Comparison of ENCODE assay signal across 1 cellular context in the genomic region with DNA sequence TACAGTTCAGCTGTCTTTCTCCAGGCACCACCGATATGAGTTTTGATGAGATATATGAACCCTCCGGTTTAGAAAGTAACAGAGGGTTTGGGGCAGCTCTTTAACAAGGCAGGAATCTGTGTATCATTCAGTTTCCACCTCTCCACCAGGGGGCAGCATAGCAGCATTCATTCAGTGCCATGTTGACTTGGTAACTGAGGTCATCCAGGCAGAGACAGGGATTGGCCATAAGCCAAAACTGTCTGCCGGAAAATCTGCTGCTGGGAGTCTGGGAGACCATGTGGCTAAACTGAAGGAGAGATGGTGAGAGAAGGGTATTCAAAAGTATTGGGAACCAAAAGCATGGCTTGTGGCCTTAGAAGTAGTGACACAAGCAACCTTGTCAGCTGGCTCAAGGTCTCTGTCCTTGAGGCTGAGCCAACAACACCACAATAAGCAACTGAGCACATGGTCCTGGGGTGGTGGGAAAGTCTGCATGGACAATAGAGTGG.
A peak's percentile ranks its signal among the peaks of the same experiment; 100 is the strongest.
TF ChIP-seq lines count a peak whose summit lies in the region.

No MANE protein-coding gene starts in this region.

TF ChIP-seq in HepG2, 621 proteins besides CTCF, POLR2A, EP300 and RAD21 (continued from another document and continues in another):
- TF ChIP-seq, protein P1, sequence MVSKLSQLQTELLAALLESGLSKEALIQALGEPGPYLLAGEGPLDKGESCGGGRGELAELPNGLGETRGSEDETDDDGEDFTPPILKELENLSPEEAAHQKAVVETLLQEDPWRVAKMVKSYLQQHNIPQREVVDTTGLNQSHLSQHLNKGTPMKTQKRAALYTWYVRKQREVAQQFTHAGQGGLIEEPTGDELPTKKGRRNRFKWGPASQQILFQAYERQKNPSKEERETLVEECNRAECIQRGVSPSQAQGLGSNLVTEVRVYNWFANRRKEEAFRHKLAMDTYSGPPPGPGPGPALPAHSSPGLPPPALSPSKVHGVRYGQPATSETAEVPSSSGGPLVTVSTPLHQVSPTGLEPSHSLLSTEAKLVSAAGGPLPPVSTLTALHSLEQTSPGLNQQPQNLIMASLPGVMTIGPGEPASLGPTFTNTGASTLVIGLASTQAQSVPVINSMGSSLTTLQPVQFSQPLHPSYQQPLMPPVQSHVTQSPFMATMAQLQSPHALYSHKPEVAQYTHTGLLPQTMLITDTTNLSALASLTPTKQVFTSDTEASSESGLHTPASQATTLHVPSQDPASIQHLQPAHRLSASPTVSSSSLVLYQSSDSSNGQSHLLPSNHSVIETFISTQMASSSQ (IDR thresholded peaks at IDR 0.05; ENCODE audit: low read depth) = no peak
- TF ChIP-seq, protein P1 (CRISPR knock-in tag; IDR thresholded peaks at IDR 0.05; ENCODE audit: borderline replicate concordance) = no peak
- TF ChIP-seq, protein P2, sequence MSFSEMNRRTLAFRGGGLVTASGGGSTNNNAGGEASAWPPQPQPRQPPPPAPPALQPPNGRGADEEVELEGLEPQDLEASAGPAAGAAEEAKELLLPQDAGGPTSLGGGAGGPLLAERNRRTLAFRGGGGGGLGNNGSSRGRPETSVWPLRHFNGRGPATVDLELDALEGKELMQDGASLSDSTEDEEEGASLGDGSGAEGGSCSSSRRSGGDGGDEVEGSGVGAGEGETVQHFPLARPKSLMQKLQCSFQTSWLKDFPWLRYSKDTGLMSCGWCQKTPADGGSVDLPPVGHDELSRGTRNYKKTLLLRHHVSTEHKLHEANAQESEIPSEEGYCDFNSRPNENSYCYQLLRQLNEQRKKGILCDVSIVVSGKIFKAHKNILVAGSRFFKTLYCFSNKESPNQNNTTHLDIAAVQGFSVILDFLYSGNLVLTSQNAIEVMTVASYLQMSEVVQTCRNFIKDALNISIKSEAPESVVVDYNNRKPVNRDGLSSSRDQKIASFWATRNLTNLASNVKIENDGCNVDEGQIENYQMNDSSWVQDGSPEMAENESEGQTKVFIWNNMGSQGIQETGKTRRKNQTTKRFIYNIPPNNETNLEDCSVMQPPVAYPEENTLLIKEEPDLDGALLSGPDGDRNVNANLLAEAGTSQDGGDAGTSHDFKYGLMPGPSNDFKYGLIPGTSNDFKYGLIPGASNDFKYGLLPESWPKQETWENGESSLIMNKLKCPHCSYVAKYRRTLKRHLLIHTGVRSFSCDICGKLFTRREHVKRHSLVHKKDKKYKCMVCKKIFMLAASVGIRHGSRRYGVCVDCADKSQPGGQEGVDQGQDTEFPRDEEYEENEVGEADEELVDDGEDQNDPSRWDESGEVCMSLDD (CRISPR knock-in tag; IDR thresholded peaks at IDR 0.05; ENCODE audit: borderline replicate concordance) = no peak
- TF ChIP-seq ZSCAN25 (CRISPR knock-in tag; IDR thresholded peaks at IDR 0.05) (no peak), HDAC1 (CRISPR knock-in tag; IDR thresholded peaks at IDR 0.05) (0 out of 2 replicates have a peak, but pooled peaks have one; percentile 19), PAWR (CRISPR knock-in tag; IDR thresholded peaks at IDR 0.05; ENCODE audit: borderline replicate concordance) (no peak), ZFP36 (IDR thresholded peaks at IDR 0.05; ENCODE audit: borderline replicate concordance, low read depth, low read length, partially characterized antibody) (no peak), CREB1 (IDR thresholded peaks at IDR 0.05) (no peak), CREB1 (CRISPR knock-in tag; IDR thresholded peaks at IDR 0.05) (no peak; the same call in 1 of the 2 replicates), CCDC6 (CRISPR knock-in tag; IDR thresholded peaks at IDR 0.05) (no peak), ZNF567 (CRISPR knock-in tag; IDR thresholded peaks at IDR 0.05; ENCODE audit: borderline replicate concordance) (peak; percentile 50; the same call in 1 of the 2 replicates), ZNF713 (CRISPR knock-in tag; IDR thresholded peaks at IDR 0.05) (no peak), HOXA3 (CRISPR knock-in tag; IDR thresholded peaks at IDR 0.05) (no peak), ZFP37 (CRISPR knock-in tag; IDR thresholded peaks at IDR 0.05; ENCODE audit: borderline replicate concordance) (no peak), NR2F1 (CRISPR knock-in tag; IDR thresholded peaks at IDR 0.05) (no peak), NBN (conservative IDR thresholded peaks at IDR 0.05) (no peak), SMYD3 (CRISPR knock-in tag; IDR thresholded peaks at IDR 0.05) (no peak), XBP1 (CRISPR knock-in tag; IDR thresholded peaks at IDR 0.05) (no peak), TOE1 (CRISPR knock-in tag; IDR thresholded peaks at IDR 0.05) (no peak), NKX3-1 (CRISPR knock-in tag; IDR thresholded peaks at IDR 0.05) (no peak), ZBTB7B (CRISPR knock-in tag; IDR thresholded peaks at IDR 0.05) (no peak), ZNF326 (CRISPR knock-in tag; IDR thresholded peaks at IDR 0.05; ENCODE audit: borderline replicate concordance) (no peak), ZNF777 (CRISPR knock-in tag; IDR thresholded peaks at IDR 0.05) (no peak), ZFP90 (CRISPR knock-in tag; IDR thresholded peaks at IDR 0.05; ENCODE audit: borderline replicate concordance) (no peak), NFIC (IDR thresholded peaks at IDR 0.05; ENCODE audit: low read length) (no peak), HOXA5 (CRISPR knock-in tag; IDR thresholded peaks at IDR 0.05) (no peak), NCOA5 (CRISPR knock-in tag; IDR thresholded peaks at IDR 0.05) (no peak), CENPT (CRISPR knock-in tag; IDR thresholded peaks at IDR 0.05; ENCODE audit: low read depth) (no peak), HNRNPL (IDR thresholded peaks at IDR 0.05; ENCODE audit: low read depth, low read length) (no peak), ZFP82 (CRISPR knock-in tag; IDR thresholded peaks at IDR 0.05; ENCODE audit: borderline replicate concordance) (no peak), KMT2A (CRISPR knock-in tag; IDR thresholded peaks at IDR 0.05) (no peak), PHF8 (CRISPR knock-in tag; IDR thresholded peaks at IDR 0.05) (no peak), RBFOX2 (IDR thresholded peaks at IDR 0.05; ENCODE audit: low read depth, low read length) (no peak), RXRB (CRISPR knock-in tag; IDR thresholded peaks at IDR 0.05; ENCODE audit: borderline replicate concordance) (0 out of 2 replicates have a peak, but pooled peaks have one; percentile 13), KAT2B (IDR thresholded peaks at IDR 0.05; ENCODE audit: borderline replicate concordance, low read depth, low read length) (no peak), SKI (IDR thresholded peaks at IDR 0.05; ENCODE audit: partially characterized antibody) (no peak), ETV6 (CRISPR knock-in tag; conservative IDR thresholded peaks at IDR 0.05) (no peak), TBP (CRISPR knock-in tag; IDR thresholded peaks at IDR 0.05) (no peak), PHF21A (CRISPR knock-in tag; IDR thresholded peaks at IDR 0.05) (no peak), IRF2 (CRISPR knock-in tag; IDR thresholded peaks at IDR 0.05) (no peak), SCMH1 (CRISPR knock-in tag; IDR thresholded peaks at IDR 0.05; ENCODE audit: borderline replicate concordance) (no peak), RFX5 (IDR thresholded peaks at IDR 0.05; ENCODE audit: low read depth, low read length) (peak; percentile 84), REXO4 (CRISPR knock-in tag; IDR thresholded peaks at IDR 0.05; ENCODE audit: borderline replicate concordance) (no peak), ZNF724P (CRISPR knock-in tag; IDR thresholded peaks at IDR 0.05; ENCODE audit: borderline replicate concordance) (no peak), ZBTB38 (CRISPR knock-in tag; IDR thresholded peaks at IDR 0.05) (no peak), ZNF816 (CRISPR knock-in tag; IDR thresholded peaks at IDR 0.05; ENCODE audit: borderline replicate concordance) (no peak)
- TF ChIP-seq, protein P3, sequence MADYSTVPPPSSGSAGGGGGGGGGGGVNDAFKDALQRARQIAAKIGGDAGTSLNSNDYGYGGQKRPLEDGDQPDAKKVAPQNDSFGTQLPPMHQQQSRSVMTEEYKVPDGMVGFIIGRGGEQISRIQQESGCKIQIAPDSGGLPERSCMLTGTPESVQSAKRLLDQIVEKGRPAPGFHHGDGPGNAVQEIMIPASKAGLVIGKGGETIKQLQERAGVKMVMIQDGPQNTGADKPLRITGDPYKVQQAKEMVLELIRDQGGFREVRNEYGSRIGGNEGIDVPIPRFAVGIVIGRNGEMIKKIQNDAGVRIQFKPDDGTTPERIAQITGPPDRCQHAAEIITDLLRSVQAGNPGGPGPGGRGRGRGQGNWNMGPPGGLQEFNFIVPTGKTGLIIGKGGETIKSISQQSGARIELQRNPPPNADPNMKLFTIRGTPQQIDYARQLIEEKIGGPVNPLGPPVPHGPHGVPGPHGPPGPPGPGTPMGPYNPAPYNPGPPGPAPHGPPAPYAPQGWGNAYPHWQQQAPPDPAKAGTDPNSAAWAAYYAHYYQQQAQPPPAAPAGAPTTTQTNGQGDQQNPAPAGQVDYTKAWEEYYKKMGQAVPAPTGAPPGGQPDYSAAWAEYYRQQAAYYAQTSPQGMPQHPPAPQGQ (CRISPR knock-in tag; IDR thresholded peaks at IDR 0.05; ENCODE audit: borderline replicate concordance) = no peak
- TF ChIP-seq, protein P4, sequence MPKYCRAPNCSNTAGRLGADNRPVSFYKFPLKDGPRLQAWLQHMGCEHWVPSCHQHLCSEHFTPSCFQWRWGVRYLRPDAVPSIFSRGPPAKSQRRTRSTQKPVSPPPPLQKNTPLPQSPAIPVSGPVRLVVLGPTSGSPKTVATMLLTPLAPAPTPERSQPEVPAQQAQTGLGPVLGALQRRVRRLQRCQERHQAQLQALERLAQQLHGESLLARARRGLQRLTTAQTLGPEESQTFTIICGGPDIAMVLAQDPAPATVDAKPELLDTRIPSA (CRISPR knock-in tag; IDR thresholded peaks at IDR 0.05; ENCODE audit: borderline replicate concordance) = no peak
- TF ChIP-seq, protein P5, sequence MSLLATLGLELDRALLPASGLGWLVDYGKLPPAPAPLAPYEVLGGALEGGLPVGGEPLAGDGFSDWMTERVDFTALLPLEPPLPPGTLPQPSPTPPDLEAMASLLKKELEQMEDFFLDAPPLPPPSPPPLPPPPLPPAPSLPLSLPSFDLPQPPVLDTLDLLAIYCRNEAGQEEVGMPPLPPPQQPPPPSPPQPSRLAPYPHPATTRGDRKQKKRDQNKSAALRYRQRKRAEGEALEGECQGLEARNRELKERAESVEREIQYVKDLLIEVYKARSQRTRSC (CRISPR knock-in tag; IDR thresholded peaks at IDR 0.05; ENCODE audit: low read depth) = no peak
- TF ChIP-seq, protein P6, sequence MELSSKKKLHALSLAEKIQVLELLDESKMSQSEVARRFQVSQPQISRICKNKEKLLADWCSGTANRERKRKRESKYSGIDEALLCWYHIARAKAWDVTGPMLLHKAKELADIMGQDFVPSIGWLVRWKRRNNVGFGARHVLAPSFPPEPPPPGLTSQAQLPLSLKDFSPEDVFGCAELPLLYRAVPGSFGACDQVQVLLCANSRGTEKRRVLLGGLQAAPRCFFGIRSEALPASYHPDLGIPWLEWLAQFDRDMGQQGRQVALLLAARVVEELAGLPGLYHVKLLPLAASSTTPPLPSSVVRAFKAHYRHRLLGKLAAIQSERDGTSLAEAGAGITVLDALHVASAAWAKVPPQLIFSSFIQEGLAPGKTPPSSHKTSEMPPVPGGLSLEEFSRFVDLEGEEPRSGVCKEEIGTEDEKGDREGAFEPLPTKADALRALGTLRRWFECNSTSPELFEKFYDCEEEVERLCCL (CRISPR knock-in tag; IDR thresholded peaks at IDR 0.05; ENCODE audit: borderline replicate concordance) = no peak
- TF ChIP-seq, protein P7, sequence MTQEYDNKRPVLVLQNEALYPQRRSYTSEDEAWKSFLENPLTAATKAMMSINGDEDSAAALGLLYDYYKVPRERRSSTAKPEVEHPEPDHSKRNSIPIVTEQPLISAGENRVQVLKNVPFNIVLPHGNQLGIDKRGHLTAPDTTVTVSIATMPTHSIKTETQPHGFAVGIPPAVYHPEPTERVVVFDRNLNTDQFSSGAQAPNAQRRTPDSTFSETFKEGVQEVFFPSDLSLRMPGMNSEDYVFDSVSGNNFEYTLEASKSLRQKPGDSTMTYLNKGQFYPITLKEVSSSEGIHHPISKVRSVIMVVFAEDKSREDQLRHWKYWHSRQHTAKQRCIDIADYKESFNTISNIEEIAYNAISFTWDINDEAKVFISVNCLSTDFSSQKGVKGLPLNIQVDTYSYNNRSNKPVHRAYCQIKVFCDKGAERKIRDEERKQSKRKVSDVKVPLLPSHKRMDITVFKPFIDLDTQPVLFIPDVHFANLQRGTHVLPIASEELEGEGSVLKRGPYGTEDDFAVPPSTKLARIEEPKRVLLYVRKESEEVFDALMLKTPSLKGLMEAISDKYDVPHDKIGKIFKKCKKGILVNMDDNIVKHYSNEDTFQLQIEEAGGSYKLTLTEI (CRISPR knock-in tag; conservative IDR thresholded peaks at IDR 0.05) = no peak
- TF ChIP-seq, protein P8, sequence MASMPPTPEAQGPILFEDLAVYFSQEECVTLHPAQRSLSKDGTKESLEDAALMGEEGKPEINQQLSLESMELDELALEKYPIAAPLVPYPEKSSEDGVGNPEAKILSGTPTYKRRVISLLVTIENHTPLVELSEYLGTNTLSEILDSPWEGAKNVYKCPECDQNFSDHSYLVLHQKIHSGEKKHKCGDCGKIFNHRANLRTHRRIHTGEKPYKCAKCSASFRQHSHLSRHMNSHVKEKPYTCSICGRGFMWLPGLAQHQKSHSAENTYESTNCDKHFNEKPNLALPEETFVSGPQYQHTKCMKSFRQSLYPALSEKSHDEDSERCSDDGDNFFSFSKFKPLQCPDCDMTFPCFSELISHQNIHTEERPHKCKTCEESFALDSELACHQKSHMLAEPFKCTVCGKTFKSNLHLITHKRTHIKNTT (CRISPR knock-in tag; IDR thresholded peaks at IDR 0.05) = no peak
- TF ChIP-seq, protein P9, sequence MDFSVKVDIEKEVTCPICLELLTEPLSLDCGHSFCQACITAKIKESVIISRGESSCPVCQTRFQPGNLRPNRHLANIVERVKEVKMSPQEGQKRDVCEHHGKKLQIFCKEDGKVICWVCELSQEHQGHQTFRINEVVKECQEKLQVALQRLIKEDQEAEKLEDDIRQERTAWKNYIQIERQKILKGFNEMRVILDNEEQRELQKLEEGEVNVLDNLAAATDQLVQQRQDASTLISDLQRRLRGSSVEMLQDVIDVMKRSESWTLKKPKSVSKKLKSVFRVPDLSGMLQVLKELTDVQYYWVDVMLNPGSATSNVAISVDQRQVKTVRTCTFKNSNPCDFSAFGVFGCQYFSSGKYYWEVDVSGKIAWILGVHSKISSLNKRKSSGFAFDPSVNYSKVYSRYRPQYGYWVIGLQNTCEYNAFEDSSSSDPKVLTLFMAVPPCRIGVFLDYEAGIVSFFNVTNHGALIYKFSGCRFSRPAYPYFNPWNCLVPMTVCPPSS (IDR thresholded peaks at IDR 0.05) = no peak
- TF ChIP-seq, protein P10, sequence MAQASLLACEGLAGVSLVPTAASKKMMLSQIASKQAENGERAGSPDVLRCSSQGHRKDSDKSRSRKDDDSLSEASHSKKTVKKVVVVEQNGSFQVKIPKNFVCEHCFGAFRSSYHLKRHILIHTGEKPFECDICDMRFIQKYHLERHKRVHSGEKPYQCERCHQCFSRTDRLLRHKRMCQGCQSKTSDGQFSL (CRISPR knock-in tag; IDR thresholded peaks at IDR 0.05) = no peak
